Comparison of ENCODE assay signal across 8 cellular contexts in genomic region chr16:85688586-85689284, GRCh38. TPM values are rescaled to one million over a fixed set of nuclear protein-coding genes. Genes with fewer than 3 reads are reported as not detected.
A peak's percentile ranks its signal among the peaks of the same experiment; 100 is the strongest.
DNase-seq lines count a peak whose midpoint lies in the region; ATAC-seq and TF ChIP-seq lines count a peak whose summit lies in the region.

GINS2 (minus strand) TSS chr16:85688954; CDS start chr16:85688898, 56 bp downstream.

- H3K36me3 Mint-ChIP-seq in activated T-helper 1 cell treated with anti-CD3 and anti-CD28 coated beads, Interleukin-12 subunit alpha, Interleukin-12 subunit beta, Interleukin-2, Interleukin-4 antibody, amounts not matched to agents 30 ng/mL and 10 ng/mL and 1 ng/mL, durations not matched to agents 14 hours and 24 hours and 36 hours (ENCODE audit: low read depth): peaks cover 8% of the 10 kb centered on the region
- no peaks in the 10 kb centered on the region for H3K36me3 Mint-ChIP-seq in natural killer cell
- H3K36me3 Mint-ChIP-seq in stimulated activated naive B cell treated with anti-CD40 and anti-IgM and Interleukin-4, amounts not matched to agents 10 μg/mL and 1 μg/mL and 100 μg/mL, for 72 hours: peaks cover 5 to 8% of the 10 kb centered on the region in 2 donors

- intact Hi-C loops in activated T-helper 1 cell treated with anti-CD3 and anti-CD28 coated beads, Interleukin-12 subunit alpha, Interleukin-12 subunit beta, Interleukin-2, Interleukin-4 antibody, amounts not matched to agents 30 ng/mL and 10 ng/mL and 1 ng/mL, durations not matched to agents 14 hours and 24 hours and 36 hours (cut with micrococcal nuclease): loop anchor here (1.0 to 5.0 kb wide), 4 partner anchors 78 to 381 kb away; partner anchors contain the start of genes COX4I1 and EMC8
- intact Hi-C loops in natural killer cell (cut with micrococcal nuclease): no loop called here

- ATAC-seq in GM21723 (IDR thresholded peaks at IDR 0.05; ENCODE audit: unreplicated experiment) (peak; percentile 87), natural killer cell (peak; percentile 99 to 100 (median 100))
- ATAC-seq in stimulated activated naive B cell treated with anti-CD40 and anti-IgM and Interleukin-4, amounts not matched to agents 10 μg/mL and 1 μg/mL and 100 μg/mL, for 72 hours (replicated peaks): peak; percentile 100

- no peaks in the 10 kb centered on the region for H3K9me3 Mint-ChIP-seq in activated T-helper 1 cell treated with anti-CD3 and anti-CD28 coated beads, Interleukin-12 subunit alpha, Interleukin-12 subunit beta, Interleukin-2, Interleukin-4 antibody, amounts not matched to agents 30 ng/mL and 10 ng/mL and 1 ng/mL, durations not matched to agents 14 hours and 24 hours and 36 hours
- H3K9me3 Mint-ChIP-seq in natural killer cell: no peaks in the 10 kb centered on the region
- no peaks in the 10 kb centered on the region for H3K9me3 Mint-ChIP-seq in stimulated activated naive B cell treated with anti-CD40 and anti-IgM and Interleukin-4, amounts not matched to agents 10 μg/mL and 1 μg/mL and 100 μg/mL, for 72 hours

- peaks cover 7% of the 10 kb centered on the region for H3K27me3 Mint-ChIP-seq in activated T-helper 1 cell treated with anti-CD3 and anti-CD28 coated beads, Interleukin-12 subunit alpha, Interleukin-12 subunit beta, Interleukin-2, Interleukin-4 antibody, amounts not matched to agents 30 ng/mL and 10 ng/mL and 1 ng/mL, durations not matched to agents 14 hours and 24 hours and 36 hours (ENCODE audit: insufficient read depth)
- no peaks in the 10 kb centered on the region for H3K27me3 Mint-ChIP-seq in natural killer cell (ENCODE audit: low read depth in 2 of 2)
- H3K27me3 Mint-ChIP-seq in stimulated activated naive B cell treated with anti-CD40 and anti-IgM and Interleukin-4, amounts not matched to agents 10 μg/mL and 1 μg/mL and 100 μg/mL, for 72 hours: peaks cover 0 to 3% of the 10 kb centered on the region in 2 donors

- no peak for TF ChIP-seq CTCF in fibroblast of mammary gland (conservative IDR thresholded peaks at IDR 0.05; ENCODE audit: control insufficient read depth, insufficient read depth, low read depth, low read length)
- no peak for TF ChIP-seq CTCF in natural killer cell (IDR thresholded peaks at IDR 0.05)

- H3K4me1 Mint-ChIP-seq in activated T-helper 1 cell treated with anti-CD3 and anti-CD28 coated beads, Interleukin-12 subunit alpha, Interleukin-12 subunit beta, Interleukin-2, Interleukin-4 antibody, amounts not matched to agents 30 ng/mL and 10 ng/mL and 1 ng/mL, durations not matched to agents 14 hours and 24 hours and 36 hours (ENCODE audit: low read depth): peaks cover 8% of the 10 kb centered on the region
- no peaks in the 10 kb centered on the region for H3K4me1 Mint-ChIP-seq in natural killer cell
- peaks cover 3 to 24% of the 10 kb centered on the region in 2 donors for H3K4me1 Mint-ChIP-seq in stimulated activated naive B cell treated with anti-CD40 and anti-IgM and Interleukin-4, amounts not matched to agents 10 μg/mL and 1 μg/mL and 100 μg/mL, for 72 hours

- peak within 1 kb of the TSS; percentile 86 for H3K4me3 Mint-ChIP-seq in activated T-helper 1 cell treated with anti-CD3 and anti-CD28 coated beads, Interleukin-12 subunit alpha, Interleukin-12 subunit beta, Interleukin-2, Interleukin-4 antibody, amounts not matched to agents 30 ng/mL and 10 ng/mL and 1 ng/mL, durations not matched to agents 14 hours and 24 hours and 36 hours
- peak within 1 kb of the TSS; percentile 81 for H3K4me3 Mint-ChIP-seq in natural killer cell
- H3K4me3 Mint-ChIP-seq in stimulated activated naive B cell treated with anti-CD40 and anti-IgM and Interleukin-4, amounts not matched to agents 10 μg/mL and 1 μg/mL and 100 μg/mL, for 72 hours: peak within 1 kb of the TSS; percentile 84 to 85

- peak within 1 kb of the TSS; percentile 60 for H3K4me3 ChIP-seq in fibroblast of mammary gland (ENCODE audit: control insufficient read depth, low read depth, low read length)

- DNase-seq in DMS79 treated with DMSO at 0.1 percent for 48 hours (lab: John Stamatoyannopoulos, UW): peak; percentile 37
- peak; percentile 76 for DNase-seq in KG1 (lab: John Stamatoyannopoulos, UW)
- peak; percentile 90 for DNase-seq in RPMI7951 (ENCODE audit: low read depth)
- peak; percentile 89 for DNase-seq in activated T-helper 1 cell treated with anti-CD3 and anti-CD28 coated beads, Interleukin-12 subunit alpha, Interleukin-12 subunit beta, Interleukin-2, Interleukin-4 antibody, amounts not matched to agents 30 ng/mL and 10 ng/mL and 1 ng/mL, durations not matched to agents 14 hours and 24 hours and 36 hours (ENCODE audit: low spot score)
- DNase-seq in fibroblast of mammary gland (ENCODE audit: low read depth): peak; percentile 76
- DNase-seq in natural killer cell: peak; percentile 86
- DNase-seq in stimulated activated naive B cell treated with anti-CD40 and anti-IgM and Interleukin-4, amounts not matched to agents 10 μg/mL and 1 μg/mL and 100 μg/mL, for 72 hours: peak; percentile 87

- H3K27ac Mint-ChIP-seq in activated T-helper 1 cell treated with anti-CD3 and anti-CD28 coated beads, Interleukin-12 subunit alpha, Interleukin-12 subunit beta, Interleukin-2, Interleukin-4 antibody, amounts not matched to agents 30 ng/mL and 10 ng/mL and 1 ng/mL, durations not matched to agents 14 hours and 24 hours and 36 hours: peak within 1 kb of the TSS; percentile 86
- no peak within 1 kb of the TSS for H3K27ac Mint-ChIP-seq in natural killer cell
- H3K27ac Mint-ChIP-seq in stimulated activated naive B cell treated with anti-CD40 and anti-IgM and Interleukin-4, amounts not matched to agents 10 μg/mL and 1 μg/mL and 100 μg/mL, for 72 hours: peak within 1 kb of the TSS; percentile 62

RNA-seq across cellular contexts. Expression of gene GINS2, which starts in this region (rescaled TPM):
- 28.5 and 34.2 TPM in 2 replicates for total RNA-seq in RPMI7951 (2014; rRNA removed; shearing (Covaris generic))
- 87.2 and 91.1 TPM in 2 replicates for total RNA-seq in activated T-helper 1 cell treated with anti-CD3 and anti-CD28 coated beads, Interleukin-12 subunit alpha, Interleukin-12 subunit beta, Interleukin-2, Interleukin-4 antibody, amounts not matched to agents 30 ng/mL and 10 ng/mL and 1 ng/mL, durations not matched to agents 14 hours and 24 hours and 36 hours
- 1 to 10 TPM in 1 of 3 donors, under 1 TPM in 2; 0.73 to 2.6 (median 0.89) TPM for total RNA-seq in natural killer cell

Comparison
In these comparisons a context has a peak if more than half of its experiments do, and no peak if none do; other contexts are left out.
1. Peak in every context shown above with its lines: DNase-seq, ATAC-seq and H3K4me3 ChIP-seq.
2. DNase-seq: peak in every context shown above with its lines; median percentile 90 in RPMI7951; 89 in activated T-helper 1 cell treated with anti-CD3 and anti-CD28 coated beads, Interleukin-12 subunit alpha, Interleukin-12 subunit beta, Interleukin-2, Interleukin-4 antibody, amounts not matched to agents 30 ng/mL and 10 ng/mL and 1 ng/mL, durations not matched to agents 14 hours and 24 hours and 36 hours; 87 in stimulated activated naive B cell treated with anti-CD40 and anti-IgM and Interleukin-4, amounts not matched to agents 10 μg/mL and 1 μg/mL and 100 μg/mL, for 72 hours; 86 in natural killer cell; 76 in KG1; 76 in fibroblast of mammary gland; 37 in DMS79 treated with DMSO at 0.1 percent for 48 hours.
3. H3K27ac Mint-ChIP-seq: peak in activated T-helper 1 cell treated with anti-CD3 and anti-CD28 coated beads, Interleukin-12 subunit alpha, Interleukin-12 subunit beta, Interleukin-2, Interleukin-4 antibody, amounts not matched to agents 30 ng/mL and 10 ng/mL and 1 ng/mL, durations not matched to agents 14 hours and 24 hours and 36 hours (single experiment) and stimulated activated naive B cell treated with anti-CD40 and anti-IgM and Interleukin-4, amounts not matched to agents 10 μg/mL and 1 μg/mL and 100 μg/mL, for 72 hours (single experiment); none in natural killer cell (0 of 2).